ENCODE assay signal across 9 cellular contexts in genomic region chr17:80145076-80146075, GRCh38. TPM values are rescaled to one million over a fixed set of nuclear protein-coding genes. Genes with fewer than 3 reads are reported as not detected.
DNase-seq lines count a peak whose midpoint lies in the region; ATAC-seq and TF ChIP-seq lines count a peak whose summit lies in the region.
"Had no signal": no experiment of that assay in that cellular context is flagged by ENCODE, and none has a peak within 500 bp of the region (broad histone marks: within the 10 kb centered on the region; RNA-seq: fewer than 3 reads in every experiment).

No MANE protein-coding gene starts in this region.

- TF ChIP-seq CTCF in fibroblast of mammary gland (conservative IDR thresholded peaks at IDR 0.05; ENCODE audit: control insufficient read depth, insufficient read depth, low read depth, low read length) (no peak), gastrocnemius medialis (IDR thresholded peaks at IDR 0.05 in 4 of 5, conservative IDR thresholded peaks at IDR 0.05 in 1 of 5) (no peak)

- DNase-seq in H7 (no peak), SJSA1 (ENCODE audit: low read depth in 1 of 2, low spot score in 2 of 2) (no peak), fibroblast of mammary gland (ENCODE audit: low read depth) (no peak), gastrocnemius medialis (no peak), NCI-H2081 treated with DMSO at 0.1 percent for 48 hours (lab: John Stamatoyannopoulos, UW) (no peak), NCI-H2227 (lab: John Stamatoyannopoulos, UW; ENCODE audit: unreplicated experiment) (no peak)
- DNase-seq: NCI-H187 had no signal

- H3K4me1 ChIP-seq in SJSA1 (replicated peaks) (peaks cover 17% of the 10 kb centered on the region), gastrocnemius medialis (peaks cover 15 to 16% of the 10 kb centered on the region in 2 donors)

- H3K27me3 ChIP-seq in H7 (ENCODE audit: control insufficient read depth, insufficient read depth, low read length) (no peaks in the 10 kb centered on the region), SJSA1 (replicated peaks) (no peaks in the 10 kb centered on the region), gastrocnemius medialis (no peaks in the 10 kb centered on the region)

- H3K4me3 ChIP-seq in H7 (ENCODE audit: insufficient read depth, low read depth, low read length) (peak overlapping the region; percentile 94), SJSA1 (peak overlapping the region; percentile 84), fibroblast of mammary gland (ENCODE audit: control insufficient read depth, low read depth, low read length) (peak overlapping the region; percentile 87), gastrocnemius medialis (peak overlapping the region; percentile 77 to 95 (median 88))

- H3K9me3 ChIP-seq in SJSA1 (replicated peaks) (no peaks in the 10 kb centered on the region), gastrocnemius medialis (no peaks in the 10 kb centered on the region)

- intact Hi-C loops in gastrocnemius medialis (cut with DNase I; ENCODE audit: low total_unique reads), result loop anchor here (2.0 to 5.0 kb wide), 3 partner anchors 73 to 217 kb away; no protein-coding TSS in a partner anchor

- TF ChIP-seq POLR2A in gastrocnemius medialis (IDR thresholded peaks at IDR 0.05), result no peak

- H3K36me3 ChIP-seq in H7 (replicated peaks; ENCODE audit: control insufficient read depth, insufficient read depth, low read length), result peaks cover 16% of the 10 kb centered on the region
- H3K36me3 ChIP-seq in SJSA1, result peaks cover 65% of the 10 kb centered on the region
- H3K36me3 ChIP-seq in gastrocnemius medialis, result peaks cover 0 to 37% of the 10 kb centered on the region in 2 donors

- ATAC-seq in gastrocnemius medialis (no peak), HG03025 (IDR thresholded peaks at IDR 0.05; ENCODE audit: low FRiP score, unreplicated experiment) (no peak), HG03097 (IDR thresholded peaks at IDR 0.05; ENCODE audit: low FRiP score, unreplicated experiment) (no peak)

- no peak overlapping the region for H3K27ac ChIP-seq in SJSA1
- H3K27ac ChIP-seq in gastrocnemius medialis, result peak overlapping the region; percentile 95 to 98 (median 97)

- in situ Hi-C loops in gastrocnemius medialis (cut with MboI; ENCODE audit: low sequenced_read_pairs in 4 of 4), result no loop called here

RNA-seq across cellular contexts. Expression of gene EIF4A3, which starts 1.6 kb away (rescaled TPM):
- 126 and 138 TPM in 2 replicates for total RNA-seq in H7 (2014; rRNA removed; shearing (Covaris generic))
- total RNA-seq in SJSA1 (2014; rRNA removed; shearing (Covaris generic)), result 192 and 232 TPM in 2 replicates
- total RNA-seq in gastrocnemius medialis, result 10 to 100 TPM; 27.4 to 32.8 (median 30.0) TPM

RNA-seq across cellular contexts. Expression of gene CARD14, which starts 24.5 kb away (rescaled TPM):
- 0.11 and 0.55 TPM in 2 replicates for total RNA-seq in H7 (2014; rRNA removed; shearing (Covaris generic))
- total RNA-seq in SJSA1 (2014; rRNA removed; shearing (Covaris generic)), result not detected in 2 replicates
- total RNA-seq in gastrocnemius medialis, result not detected

RNA-seq across cellular contexts. Expression of gene GAA, which starts 44.0 kb away (rescaled TPM):
- 68.4 and 78.4 TPM in 2 replicates for total RNA-seq in H7 (2014; rRNA removed; shearing (Covaris generic))
- 35.7 and 49.9 TPM in 2 replicates for total RNA-seq in SJSA1 (2014; rRNA removed; shearing (Covaris generic))
- 10 to 100 TPM; 39.2 to 72.3 (median 70.1) TPM for total RNA-seq in gastrocnemius medialis
